7 cellular contexts compared by ENCODE assay signal in the genomic region with DNA sequence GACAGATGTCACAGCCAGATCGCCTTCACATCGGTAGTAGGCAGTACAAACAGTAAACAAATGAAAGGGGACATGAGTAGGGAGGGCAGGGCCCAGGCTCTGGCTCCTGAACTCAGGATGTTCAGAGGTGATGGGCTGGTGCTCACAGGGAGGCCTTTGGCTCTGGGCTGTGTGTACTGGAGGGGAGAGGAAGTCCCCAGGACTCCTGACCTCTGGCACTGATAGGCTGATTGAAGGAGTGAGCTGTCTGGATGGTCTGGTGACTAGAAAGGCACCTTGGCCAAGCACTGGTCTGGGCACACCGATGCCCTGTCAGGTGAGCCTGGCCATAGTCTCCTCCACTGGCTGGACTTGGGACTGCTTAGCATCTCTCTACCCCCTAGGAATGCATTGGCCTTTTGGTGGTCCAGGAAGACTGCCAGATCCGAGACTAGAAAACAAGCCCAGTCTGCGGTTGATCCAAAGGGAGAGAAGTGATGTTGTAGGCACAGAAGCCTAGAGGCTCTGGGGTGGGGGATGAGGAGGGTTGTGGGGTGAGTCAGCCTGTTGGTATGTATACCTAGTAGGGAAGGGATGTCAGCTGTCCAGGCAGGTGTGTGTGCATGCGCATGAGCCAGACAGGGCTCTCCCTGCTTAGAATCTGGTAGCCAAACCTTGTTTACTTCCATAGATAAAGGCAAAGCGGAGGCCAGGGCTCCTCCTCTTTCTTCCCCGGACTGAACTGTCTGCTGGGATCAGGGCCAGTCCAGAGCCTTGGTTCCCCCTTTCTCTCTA. TPM values are rescaled to one million over a fixed set of nuclear protein-coding genes. Genes with fewer than 3 reads are reported as not detected.
DNase-seq lines count a peak whose midpoint lies in the region; ATAC-seq and TF ChIP-seq lines count a peak whose summit lies in the region.
"Had no signal": no experiment of that assay in that cellular context is flagged by ENCODE, and none has a peak within 500 bp of the region (broad histone marks: within the 10 kb centered on the region; RNA-seq: fewer than 3 reads in every experiment).

No MANE protein-coding gene starts in this region.

- no peak overlapping the region for H4K5ac ChIP-seq in H9 (ENCODE audit: insufficient read length, low read depth, low read length)

- H3K27ac ChIP-seq in H9 (ENCODE audit: insufficient read length, low read depth, low read length), result no peak overlapping the region

- WGBS in H9 (ENCODE audit: extremely low coverage, insufficient read length, low lambda C conversion rate), result no CpG with 5 or more reads among the region's 8 CpGs

- H3K36me3 Mint-ChIP-seq in H9 (ENCODE audit: insufficient read depth in 1 of 3, low read depth in 3 of 3), result peaks cover 19 to 47% (median 39%) of the 10 kb centered on the region in 3 experiments
- H3K36me3 Mint-ChIP-seq in activated B cell treated with CpG ODN at 0.5 μM for 24 hours (ENCODE audit: low read depth), result peaks cover 4% of the 10 kb centered on the region
- no peaks in the 10 kb centered on the region for H3K36me3 Mint-ChIP-seq in natural killer cell

- no peak overlapping the region for H2AFZ ChIP-seq in H9 (ENCODE audit: low read length)

- H3K4me1 Mint-ChIP-seq in H9 (peaks cover 41% of the 10 kb centered on the region in 2 experiments), activated B cell treated with CpG ODN at 0.5 μM for 24 hours (peaks cover 39% of the 10 kb centered on the region), natural killer cell (peaks cover 6% of the 10 kb centered on the region in 2 donors)

- H2BK15ac ChIP-seq in H9 (ENCODE audit: low read depth, low read length), result no peak overlapping the region

- H3K9me3 Mint-ChIP-seq in H9 (no peaks in the 10 kb centered on the region), activated B cell treated with CpG ODN at 0.5 μM for 24 hours (no peaks in the 10 kb centered on the region), natural killer cell (no peaks in the 10 kb centered on the region)

- no peak overlapping the region for H2BK120ac ChIP-seq in H9 (ENCODE audit: low read depth, low read length, poor library complexity, severe bottlenecking)

- no peak overlapping the region for H2AK5ac ChIP-seq in H9 (ENCODE audit: insufficient read length, low read length)

- intact Hi-C loops in activated B cell treated with CpG ODN at 0.5 μM for 24 hours (cut with micrococcal nuclease) (loop anchor here (5.0 kb wide), 1 partner anchor 107 kb away; a partner anchor contains a TSS), natural killer cell (cut with micrococcal nuclease) (no loop called here)

- H3K4me2 ChIP-seq in H9 (ENCODE audit: insufficient read depth, insufficient read length, low read length), result peak overlapping the region; percentile 95

- H3K27me3 ChIP-seq in H9 (ENCODE audit: insufficient read depth, low read length), result no peaks in the 10 kb centered on the region

- no peak overlapping the region for H3K18ac ChIP-seq in H9 (ENCODE audit: insufficient read length, low read depth, low read length)

- H3T11ph ChIP-seq in H9 (ENCODE audit: low read length), result no peak overlapping the region

- H3K79me1 ChIP-seq in H9 (ENCODE audit: insufficient read depth, low read depth, low read length, poor library complexity, severe bottlenecking), result peaks cover 5% of the 10 kb centered on the region

- TF ChIP-seq CTCF in H9 (conservative IDR thresholded peaks at IDR 0.05) (no peak), activated B cell treated with CpG ODN at 0.5 μM for 24 hours (IDR thresholded peaks at IDR 0.05) (no peak), natural killer cell (IDR thresholded peaks at IDR 0.05) (no peak)

- peaks cover 4% of the 10 kb centered on the region for H3K27me3 Mint-ChIP-seq in H9 (ENCODE audit: low read depth)
- no peaks in the 10 kb centered on the region for H3K27me3 Mint-ChIP-seq in activated B cell treated with CpG ODN at 0.5 μM for 24 hours
- peaks cover 20 to 28% of the 10 kb centered on the region in 2 donors for H3K27me3 Mint-ChIP-seq in natural killer cell (ENCODE audit: low read depth in 2 of 2)

- no peak overlapping the region for H2BK12ac ChIP-seq in H9 (ENCODE audit: insufficient read length, low read depth, low read length)

- no peak overlapping the region for H2BK5ac ChIP-seq in H9 (ENCODE audit: insufficient read length, low read length)

- peaks cover 11% of the 10 kb centered on the region for H3K23me2 ChIP-seq in H9 (ENCODE audit: insufficient read length, low read depth, low read length, poor library complexity, severe bottlenecking)

- H3K79me2 ChIP-seq in H9 (ENCODE audit: insufficient read depth, low read length), result peaks cover 8% of the 10 kb centered on the region; the same call in 1 of the 2 replicates

- no peaks in the 10 kb centered on the region for H4K20me1 ChIP-seq in H9 (ENCODE audit: control insufficient read depth, insufficient read depth, insufficient read length)

- H3K9me3 ChIP-seq in H9 (ENCODE audit: control insufficient read depth, low read depth, low read length), result no peaks in the 10 kb centered on the region

- H3K4ac ChIP-seq in H9 (ENCODE audit: low read depth, low read length), result no peak overlapping the region

- no peak overlapping the region for H2BK20ac ChIP-seq in H9 (ENCODE audit: low read depth, low read length, poor library complexity, severe bottlenecking)

- no peak overlapping the region for H3K23ac ChIP-seq in H9 (ENCODE audit: insufficient read length, low read depth, low read length)

- no peak overlapping the region for H4K91ac ChIP-seq in H9 (ENCODE audit: insufficient read length, low read depth, low read length)

- POLR2A ChIA-PET in activated B cell treated with CpG ODN at 0.5 μM for 24 hours (lab: Charles Lee), result interaction anchor here (2.1 kb wide), 1 partner anchor 13 kb away, joined by 7 read pairs; no protein-coding TSS in a partner anchor

- peaks cover 17% of the 10 kb centered on the region for H3K4me1 ChIP-seq in H9 (ENCODE audit: insufficient read depth, low read length)

- CTCF ChIA-PET in activated B cell treated with CpG ODN at 0.5 μM for 24 hours (lab: Charles Lee), result interaction anchor here (1.2 to 1.7 kb wide), 3 partner anchors 13 to 49 kb away, joined by 4 to 7 read pairs (median 4); a partner anchor contains a TSS

- H4K8ac ChIP-seq in H9 (replicated peaks; ENCODE audit: insufficient read length, low read depth, low read length), result no peak overlapping the region

- in situ Hi-C loops in KBM-7 (cut with MboI; ENCODE audit: low pct_unique_long_range_greater_than_20kb, low sequenced_read_pairs), result no loop called here

- H3K9ac ChIP-seq in H9 (ENCODE audit: extremely low read depth, insufficient read length, low read length), result peak overlapping the region; percentile 18

- H3K56ac ChIP-seq in H9 (ENCODE audit: insufficient read length, low read depth, low read length), result no peak overlapping the region

- DNase-seq in H9 (peak; percentile 63), activated B cell treated with CpG ODN at 0.5 μM for 24 hours (no peak), natural killer cell (no peak), COLO829 (ENCODE audit: low spot score) (no peak), OCI-M1 (lab: John Stamatoyannopoulos, UW) (no peak), KBM-7 (no peak)

- no peak overlapping the region; the same call in 1 of the 2 replicates for H3K14ac ChIP-seq in H9 (ENCODE audit: insufficient read depth, low read length)

- peak overlapping the region; percentile 94 for H3K4me3 Mint-ChIP-seq in H9
- peak overlapping the region; percentile 41 for H3K4me3 Mint-ChIP-seq in activated B cell treated with CpG ODN at 0.5 μM for 24 hours
- peak overlapping the region; percentile 21 for H3K4me3 Mint-ChIP-seq in natural killer cell

- no peak for ATAC-seq in activated B cell treated with CpG ODN at 0.5 μM for 24 hours (ENCODE audit: low read depth)
- ATAC-seq in natural killer cell, result no peak

- H3K27ac Mint-ChIP-seq in H9 (peak overlapping the region in 2 of 3 experiments; percentile 35 to 85; a peak in 1 of 7 replicates), activated B cell treated with CpG ODN at 0.5 μM for 24 hours (peak overlapping the region; percentile 64), natural killer cell (no peak overlapping the region)

RNA-seq across cellular contexts. Expression of a gene that starts 1.9 kb away (rescaled TPM):
- 129 and 130 TPM in 2 replicates for total RNA-seq in H9 (2021)
- total RNA-seq in activated B cell treated with CpG ODN at 0.5 μM for 24 hours, result 8.6 and 8.7 TPM in 2 replicates
- 1 to 10 TPM in 2 of 3 donors, under 1 TPM in 1; 0.41 to 3.1 (median 1.7) TPM for total RNA-seq in natural killer cell
- total RNA-seq: myocyte had no signal

RNA-seq across cellular contexts. Expression of a gene that starts 17.2 kb away (rescaled TPM):
- not detected in 2 replicates for total RNA-seq in H9 (2021)
- 0.31 TPM in 1 of 2 replicates, not detected in the other for total RNA-seq in activated B cell treated with CpG ODN at 0.5 μM for 24 hours
- total RNA-seq in natural killer cell, result not detected
- total RNA-seq: myocyte had no signal

RNA-seq across cellular contexts. Expression of a gene that starts 28.3 kb away (rescaled TPM):
- 3.9 and 4.3 TPM in 2 replicates for total RNA-seq in H9 (2021)
- total RNA-seq in activated B cell treated with CpG ODN at 0.5 μM for 24 hours, result 0.27 TPM in 1 of 2 replicates, not detected in the other
- not detected for total RNA-seq in natural killer cell
- total RNA-seq: myocyte had no signal

RNA-seq across cellular contexts. Expression of a gene that starts 38.4 kb away (rescaled TPM):
- total RNA-seq in H9 (2021) (38.3 and 44.4 TPM in 2 replicates), activated B cell treated with CpG ODN at 0.5 μM for 24 hours (43.1 and 51.0 TPM in 2 replicates), natural killer cell (10 to 100 TPM; 36.2 to 64.9 (median 50.0) TPM)

RNA-seq across cellular contexts. Expression of a gene that starts 38.8 kb away (rescaled TPM):
- total RNA-seq in H9 (2021), result 10.7 and 11.3 TPM in 2 replicates
- 23.2 and 25.2 TPM in 2 replicates for total RNA-seq in activated B cell treated with CpG ODN at 0.5 μM for 24 hours
- 10 to 100 TPM; 16.4 to 19.7 (median 18.5) TPM for total RNA-seq in natural killer cell

Comparison
In these comparisons a context has a peak if more than half of its experiments do, and no peak if none do; other contexts are left out.
1. H3K27ac Mint-ChIP-seq: peak in H9 (2 of 3) and activated B cell treated with CpG ODN at 0.5 μM for 24 hours (single experiment); none in natural killer cell (0 of 2).
2. H3K4me3 Mint-ChIP-seq: peak in every context shown above with its lines; median percentile 94 in H9; 41 in activated B cell treated with CpG ODN at 0.5 μM for 24 hours; 21 in natural killer cell.
3. RNA of a gene that starts 1.9 kb away (total RNA-seq): 129 to 130 TPM in H9; 8.6 to 8.7 TPM in activated B cell treated with CpG ODN at 0.5 μM for 24 hours and 0.41 to 3.1 TPM in natural killer cell; every median in the first group is over 10 times any median in the second.